ENCODE assay signal across 8 cellular contexts in genomic region chr1:156213644-156213966, GRCh38. TPM values are rescaled to one million over a fixed set of nuclear protein-coding genes. Genes with fewer than 3 reads are reported as not detected.
DNase-seq lines count a peak whose midpoint lies in the region; ATAC-seq, FAIRE-seq and TF ChIP-seq lines count a peak whose summit lies in the region.

No MANE protein-coding gene starts in this region.

- no peak for TF ChIP-seq POLR2A in A549 (IDR thresholded peaks at IDR 0.05; ENCODE audit: low read length)

- POLR2A ChIA-PET in A549 (lab: Yijun Ruan, JAX), result interaction anchor here (0.6 to 2.1 kb wide), 20 partner anchors 9 to 219 kb away, joined by 3 to 37 read pairs (median 6); partner anchors contain the start of genes SLC25A44, SMG5 and TMEM79

- CTCF ChIA-PET in A549 (lab: Yijun Ruan, JAX), result interaction anchor here (1.0 to 7.9 kb wide), 9 partner anchors 11 to 128 kb away, joined by 3 to 84 read pairs (median 3); partner anchors contain the start of gene SLC25A44

- H3K36me3 ChIP-seq in HUES6 (ENCODE audit: control insufficient read depth, insufficient read depth, low read length), result peaks cover 35% of the 10 kb centered on the region
- H3K36me3 ChIP-seq in mucosa of stomach (ENCODE audit: control insufficient read depth, insufficient read depth, low read length), result no peaks in the 10 kb centered on the region

- peak overlapping the region; percentile 99 for H3K27ac Mint-ChIP-seq in central memory CD8-positive, alpha-beta T cell (ENCODE audit: low read depth)

- peak overlapping the region; percentile 96 for H3K4me3 Mint-ChIP-seq in central memory CD8-positive, alpha-beta T cell

- H3K9me3 ChIP-seq in A549, result no peaks in the 10 kb centered on the region
- H3K9me3 ChIP-seq in HUES6 (ENCODE audit: control insufficient read depth, insufficient read depth, low read depth, low read length), result no peaks in the 10 kb centered on the region
- H3K9me3 ChIP-seq in mucosa of stomach (ENCODE audit: control insufficient read depth, low read length), result no peaks in the 10 kb centered on the region

- H3K4me1 ChIP-seq in A549 (peaks cover 13% of the 10 kb centered on the region; the same call in 2 of the 3 replicates), HUES6 (ENCODE audit: control insufficient read depth, insufficient read depth, low read length) (peaks cover 21% of the 10 kb centered on the region), mucosa of stomach (ENCODE audit: control insufficient read depth, insufficient read depth, low read length) (peaks cover 18% of the 10 kb centered on the region)

- no peak for FAIRE-seq in A549 (lab: Jason Lieb, UNC)

- TF ChIP-seq CTCF in A549 (IDR thresholded peaks at IDR 0.05), result no peak

- H3K27me3 Mint-ChIP-seq in central memory CD8-positive, alpha-beta T cell, result no peaks in the 10 kb centered on the region

- peaks cover 28% of the 10 kb centered on the region for H3K4me1 Mint-ChIP-seq in central memory CD8-positive, alpha-beta T cell

- 28% methylated on average over 11 of the region's 11 CpGs for WGBS in A549 (ENCODE audit: missing lambda C conversion rate)

- TF ChIP-seq EP300 in A549 (IDR thresholded peaks at IDR 0.05), result no peak

- no peak for TF ChIP-seq RAD21 in A549 (conservative IDR thresholded peaks at IDR 0.05 in 1 of 2, IDR thresholded peaks at IDR 0.05 in 1 of 2)

- DNase-seq in A549 (ENCODE audit: low read depth in 1 of 2, low spot score in 1 of 2), result no peak
- DNase-seq in central memory CD8-positive, alpha-beta T cell (ENCODE audit: low spot score in 2 of 2), result no peak
- DNase-seq in anterior cingulate cortex (lab: John Stamatoyannopoulos, UW), result no peak
- DNase-seq in GF-D8 (lab: John Stamatoyannopoulos, UW), result no peak
- no peak for DNase-seq in NCI-H146 (lab: John Stamatoyannopoulos, UW)
- no peak for DNase-seq in NCI-H2196 (lab: John Stamatoyannopoulos, UW; ENCODE audit: unreplicated experiment)

- H3K4me3 ChIP-seq in A549 (peak overlapping the region; percentile 65), HUES6 (ENCODE audit: low read depth, low read length) (peak overlapping the region; percentile 86), mucosa of stomach (ENCODE audit: low read length) (peak overlapping the region; percentile 95)

- no peaks in the 10 kb centered on the region for H3K27me3 ChIP-seq in HUES6 (ENCODE audit: control insufficient read depth, insufficient read depth, low read length)
- no peaks in the 10 kb centered on the region for H3K27me3 ChIP-seq in mucosa of stomach (ENCODE audit: control insufficient read depth, insufficient read depth, low read length)

- H3K9ac ChIP-seq in HUES6 (ENCODE audit: low read length) (peak overlapping the region; percentile 93), mucosa of stomach (ENCODE audit: low read length) (peak overlapping the region; percentile 86)

- H3K27ac ChIP-seq in A549 (peak overlapping the region; percentile 93 to 96), HUES6 (ENCODE audit: low read depth, low read length) (peak overlapping the region; percentile 96)

- peaks cover 16% of the 10 kb centered on the region for H3K36me3 Mint-ChIP-seq in central memory CD8-positive, alpha-beta T cell (ENCODE audit: insufficient read depth)

- H3K9me3 Mint-ChIP-seq in central memory CD8-positive, alpha-beta T cell, result no peaks in the 10 kb centered on the region

- ATAC-seq in A549, result no peak
- no peak for ATAC-seq in central memory CD8-positive, alpha-beta T cell (replicated peaks; ENCODE audit: extremely low read depth, poor library complexity, severe bottlenecking)

- H3K4me2 ChIP-seq in A549, result peak overlapping the region; percentile 95

TF ChIP-seq in A549, 52 proteins besides CTCF, POLR2A, EP300 and RAD21:
- TF ChIP-seq RCOR1 (IDR thresholded peaks at IDR 0.05; ENCODE audit: low read depth, low read length), result no peak
- no peak for TF ChIP-seq SREBF2 (IDR thresholded peaks at IDR 0.05)
- TF ChIP-seq BCL3 (IDR thresholded peaks at IDR 0.05), result no peak
- no peak for TF ChIP-seq SMC3 (IDR thresholded peaks at IDR 0.05)
- no peak for TF ChIP-seq ATOH8 (CRISPR knock-in tag; IDR thresholded peaks at IDR 0.05; ENCODE audit: low read depth)
- TF ChIP-seq CEBPB (IDR thresholded peaks at IDR 0.05), result no peak
- no peak for TF ChIP-seq BHLHE40 (IDR thresholded peaks at IDR 0.05; ENCODE audit: low read depth, low read length)
- no peak for TF ChIP-seq HOXB5 (CRISPR knock-in tag; IDR thresholded peaks at IDR 0.05)
- no peak for TF ChIP-seq NR3C1 (IDR thresholded peaks at IDR 0.05)
- no peak for TF ChIP-seq MAX (IDR thresholded peaks at IDR 0.05)
- no peak for TF ChIP-seq CBX8 (IDR thresholded peaks at IDR 0.05)
- no peak for TF ChIP-seq ESRRA (IDR thresholded peaks at IDR 0.05; ENCODE audit: borderline replicate concordance, low read length)
- no peak for TF ChIP-seq PBX3 (IDR thresholded peaks at IDR 0.05)
- TF ChIP-seq ELK1 (IDR thresholded peaks at IDR 0.05; ENCODE audit: low read depth, low read length), result no peak
- TF ChIP-seq HDAC2 (IDR thresholded peaks at IDR 0.05), result no peak
- no peak for TF ChIP-seq TFCP2L1 (CRISPR knock-in tag; IDR thresholded peaks at IDR 0.05)
- TF ChIP-seq RARB (CRISPR knock-in tag; IDR thresholded peaks at IDR 0.05), result no peak
- TF ChIP-seq PHF8 (IDR thresholded peaks at IDR 0.05; ENCODE audit: borderline replicate concordance, low read depth), result no peak
TF ChIP-seq in A549: peak in this region for 0.

RNA-seq across cellular contexts. Expression of gene PMF1, which starts 0.8 kb away (rescaled TPM):
- polyA plus RNA-seq in A549 (2011; rRNA removed) (61.4 and 63.9 TPM in 2 replicates), A549 (2017; fragmentation: RNase III; extraction: RNeasy Plus Mini Kit Qiagen cat#74134 plus additional on column Dnase treatment) (57.7 to 59.8 TPM (median 59.4 TPM) in 3 replicates)
- 104 and 111 TPM in 2 replicates for polyA plus RNA-seq in A549 (2012; cell fraction: cytosol; rRNA removed)
- polyA plus RNA-seq in A549 (2012; cell fraction: nucleus; rRNA removed), result 92.8 and 122 TPM in 2 replicates
- 22.0 and 25.5 TPM in 2 replicates for polyA minus RNA-seq in A549 (2011; rRNA and poly(A)+ RNA removed)

RNA-seq across cellular contexts. Expression of gene SLC25A44, which starts 19.7 kb away (rescaled TPM):
- polyA plus RNA-seq in A549 (2011; rRNA removed), result 30.7 and 38.8 TPM in 2 replicates
- 19.9 and 24.4 TPM in 2 replicates for polyA plus RNA-seq in A549 (2012; cell fraction: cytosol; rRNA removed)
- 11.8 and 17.0 TPM in 2 replicates for polyA plus RNA-seq in A549 (2012; cell fraction: nucleus; rRNA removed)
- 22.7 to 25.1 TPM (median 23.1 TPM) in 3 replicates for polyA plus RNA-seq in A549 (2017; fragmentation: RNase III; extraction: RNeasy Plus Mini Kit Qiagen cat#74134 plus additional on column Dnase treatment)
- polyA minus RNA-seq in A549 (2011; rRNA and poly(A)+ RNA removed), result 34.0 and 47.4 TPM in 2 replicates

RNA-seq across cellular contexts. Expression of gene BGLAP, which starts 28.4 kb away (rescaled TPM):
- polyA plus RNA-seq in A549 (2011; rRNA removed) (0.12 and 0.42 TPM in 2 replicates), A549 (2017; fragmentation: RNase III; extraction: RNeasy Plus Mini Kit Qiagen cat#74134 plus additional on column Dnase treatment) (0.23 to 0.30 TPM in 2 of 3 replicates, not detected in the other)
- 0.53 and 0.56 TPM in 2 replicates for polyA plus RNA-seq in A549 (2012; cell fraction: cytosol; rRNA removed)
- 3.5 and 4.8 TPM in 2 replicates for polyA plus RNA-seq in A549 (2012; cell fraction: nucleus; rRNA removed)
- 0.54 TPM in 1 of 2 replicates, not detected in the other for polyA minus RNA-seq in A549 (2011; rRNA and poly(A)+ RNA removed)

RNA-seq across cellular contexts. Expression of gene PAQR6, which starts 34.3 kb away (rescaled TPM):
- polyA plus RNA-seq in A549 (2011; rRNA removed), result 2.4 and 2.8 TPM in 2 replicates
- polyA plus RNA-seq in A549 (2012; cell fraction: cytosol; rRNA removed), result 2.1 and 3.1 TPM in 2 replicates
- polyA plus RNA-seq in A549 (2012; cell fraction: nucleus; rRNA removed), result 42.4 and 46.8 TPM in 2 replicates
- polyA plus RNA-seq in A549 (2017; fragmentation: RNase III; extraction: RNeasy Plus Mini Kit Qiagen cat#74134 plus additional on column Dnase treatment), result 5.6 to 10.6 TPM (median 8.6 TPM) in 3 replicates
- 0.29 and 1.1 TPM in 2 replicates for polyA minus RNA-seq in A549 (2011; rRNA and poly(A)+ RNA removed)
